1 cellular context compared by ENCODE assay signal in genomic region chr12:27221625-27222387, GRCh38.
TF ChIP-seq lines count a peak whose summit lies in the region.

No MANE protein-coding gene starts in this region.

TF ChIP-seq in HepG2, 621 proteins besides CTCF, POLR2A, EP300 and RAD21 (continued from another document):
- TF ChIP-seq, protein P1, sequence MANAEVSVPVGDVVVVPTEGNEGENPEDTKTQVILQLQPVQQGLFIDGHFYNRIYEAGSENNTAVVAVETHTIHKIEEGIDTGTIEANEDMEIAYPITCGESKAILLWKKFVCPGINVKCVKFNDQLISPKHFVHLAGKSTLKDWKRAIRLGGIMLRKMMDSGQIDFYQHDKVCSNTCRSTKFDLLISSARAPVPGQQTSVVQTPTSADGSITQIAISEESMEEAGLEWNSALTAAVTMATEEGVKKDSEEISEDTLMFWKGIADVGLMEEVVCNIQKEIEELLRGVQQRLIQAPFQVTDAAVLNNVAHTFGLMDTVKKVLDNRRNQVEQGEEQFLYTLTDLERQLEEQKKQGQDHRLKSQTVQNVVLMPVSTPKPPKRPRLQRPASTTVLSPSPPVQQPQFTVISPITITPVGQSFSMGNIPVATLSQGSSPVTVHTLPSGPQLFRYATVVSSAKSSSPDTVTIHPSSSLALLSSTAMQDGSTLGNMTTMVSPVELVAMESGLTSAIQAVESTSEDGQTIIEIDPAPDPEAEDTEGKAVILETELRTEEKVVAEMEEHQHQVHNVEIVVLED (CRISPR knock-in tag; IDR thresholded peaks at IDR 0.05; ENCODE audit: borderline replicate concordance), result no peak
- no peak for TF ChIP-seq ZNF607 (CRISPR knock-in tag; IDR thresholded peaks at IDR 0.05; ENCODE audit: borderline replicate concordance)
- no peak for TF ChIP-seq TSC22D2 (CRISPR knock-in tag; IDR thresholded peaks at IDR 0.05; ENCODE audit: borderline replicate concordance)
- no peak for TF ChIP-seq CEBPZ (IDR thresholded peaks at IDR 0.05; ENCODE audit: low read length)
